ENCODE assay signal across 23 cellular contexts in the genomic region with DNA sequence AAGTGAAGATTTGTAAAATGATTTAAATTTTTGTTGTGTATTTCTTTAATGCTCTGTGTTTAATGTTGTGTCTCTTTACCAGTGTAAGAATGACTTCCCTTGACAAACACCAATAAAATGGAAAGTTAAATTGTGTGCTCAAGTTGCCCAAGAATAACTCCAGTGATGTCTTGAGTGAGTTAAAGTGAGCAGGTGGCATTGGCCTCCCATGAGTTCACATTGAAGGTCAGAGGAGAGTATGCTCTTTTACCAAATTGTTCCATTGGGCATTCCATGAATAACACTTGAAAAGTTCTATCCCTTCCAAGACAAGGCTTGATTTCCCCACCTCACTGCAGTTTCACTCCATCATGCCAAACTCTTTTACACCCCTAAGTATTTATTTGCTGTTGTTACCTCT. TPM values are rescaled to one million over a fixed set of nuclear protein-coding genes. Genes with fewer than 3 reads are reported as not detected.
DNase-seq lines count a peak whose midpoint lies in the region; ATAC-seq, FAIRE-seq and TF ChIP-seq lines count a peak whose summit lies in the region.
"Had no signal": no experiment of that assay in that cellular context is flagged by ENCODE, and none has a peak within 500 bp of the region (broad histone marks: within the 10 kb centered on the region; RNA-seq: fewer than 3 reads in every experiment).

No MANE protein-coding gene starts in this region.

- H3K27ac ChIP-seq in A549 (peak overlapping the region; percentile 72 to 80), mesodermal cell (ENCODE audit: low read depth, low read length, severe bottlenecking) (peak overlapping the region; percentile 33)
- H3K27ac ChIP-seq: neural progenitor cell had no signal

- H3K9me3 Mint-ChIP-seq in brain, result peaks cover 0 to 2% (median 0%) of the 10 kb centered on the region in 5 experiments
- H3K9me3 Mint-ChIP-seq: activated B cell treated with CpG ODN at 0.5 μM for 24 hours; activated naive CD4-positive, alpha-beta T cell treated with anti-CD3 and anti-CD28 coated beads, Interleukin-2, amount 50 U/mL, for 24 hours; effector memory CD8-positive, alpha-beta T cell; neural progenitor cell; T-helper 1 cell treated with Interleukin-12 subunit alpha and Interleukin-12 subunit beta and Interleukin-4 antibody, amounts not matched to agents 30 μg/mL and 1 μg/mL, for 36 hours had no signal

- peaks cover 51% of the 10 kb centered on the region for H3K36me3 ChIP-seq in mesodermal cell (ENCODE audit: control insufficient read depth, insufficient read depth, low read length)
- H3K36me3 ChIP-seq: neural progenitor cell had no signal

- peaks cover 9% of the 10 kb centered on the region for H3K27me3 Mint-ChIP-seq in brain
- H3K27me3 Mint-ChIP-seq: activated B cell treated with CpG ODN at 0.5 μM for 24 hours; activated naive CD4-positive, alpha-beta T cell treated with anti-CD3 and anti-CD28 coated beads, Interleukin-2, amount 50 U/mL, for 24 hours; effector memory CD8-positive, alpha-beta T cell had no signal

- no peak for ATAC-seq in A549
- no peak for ATAC-seq in HG03469 (IDR thresholded peaks at IDR 0.05; ENCODE audit: unreplicated experiment)
- ATAC-seq in HG03039 (IDR thresholded peaks at IDR 0.05; ENCODE audit: unreplicated experiment), result no peak
- no peak for ATAC-seq in HG02970 (IDR thresholded peaks at IDR 0.05; ENCODE audit: low FRiP score, unreplicated experiment)
- ATAC-seq: effector memory CD8-positive, alpha-beta T cell; Right ventricle myocardium inferior had no signal

- TF ChIP-seq POLR2A in A549 (IDR thresholded peaks at IDR 0.05; ENCODE audit: low read length), result no peak

- peak overlapping the region in 1 of 5 experiments; percentile 6 for H3K27ac Mint-ChIP-seq in brain
- H3K27ac Mint-ChIP-seq: activated B cell treated with CpG ODN at 0.5 μM for 24 hours; activated naive CD4-positive, alpha-beta T cell treated with anti-CD3 and anti-CD28 coated beads, Interleukin-2, amount 50 U/mL, for 24 hours; neural progenitor cell; T-helper 1 cell treated with Interleukin-12 subunit alpha and Interleukin-12 subunit beta and Interleukin-4 antibody, amounts not matched to agents 30 μg/mL and 1 μg/mL, for 36 hours had no signal

- peak overlapping the region in 3 of 5 experiments; percentile 4 to 86 (median 18) for H3K4me3 Mint-ChIP-seq in brain
- H3K4me3 Mint-ChIP-seq: activated B cell treated with CpG ODN at 0.5 μM for 24 hours; activated naive CD4-positive, alpha-beta T cell treated with anti-CD3 and anti-CD28 coated beads, Interleukin-2, amount 50 U/mL, for 24 hours; effector memory CD8-positive, alpha-beta T cell; neural progenitor cell; T-helper 1 cell treated with Interleukin-12 subunit alpha and Interleukin-12 subunit beta and Interleukin-4 antibody, amounts not matched to agents 30 μg/mL and 1 μg/mL, for 36 hours had no signal

- peaks cover 14% of the 10 kb centered on the region for H3K36me3 Mint-ChIP-seq in brain
- H3K36me3 Mint-ChIP-seq: activated naive CD4-positive, alpha-beta T cell treated with anti-CD3 and anti-CD28 coated beads, Interleukin-2, amount 50 U/mL, for 24 hours had no signal

- FAIRE-seq in A549 (lab: Jason Lieb, UNC), result no peak

- peak overlapping the region; percentile 89 for H3K4me2 ChIP-seq in A549
- H3K4me2 ChIP-seq: neural progenitor cell had no signal

- peaks cover 15% of the 10 kb centered on the region for H3K4me1 Mint-ChIP-seq in brain

- POLR2A ChIA-PET in A549 (lab: Yijun Ruan, JAX), result no interaction called here

- H3K4me3 ChIP-seq in A549, result no peak overlapping the region
- no peak overlapping the region for H3K4me3 ChIP-seq in mesodermal cell (ENCODE audit: extremely low read depth, insufficient read depth, low read length, poor library complexity, severe bottlenecking)
- H3K4me3 ChIP-seq: neural progenitor cell had no signal

- no peaks in the 10 kb centered on the region for H3K9me3 ChIP-seq in A549
- H3K9me3 ChIP-seq in mesodermal cell (ENCODE audit: control insufficient read depth, low read length), result no peaks in the 10 kb centered on the region

- CTCF ChIA-PET in A549 (lab: Yijun Ruan, JAX), result no interaction called here

- DNase-seq in A549 (ENCODE audit: low read depth in 1 of 2, low spot score in 1 of 2), result no peak
- peak; percentile 73 for DNase-seq in LHCN-M2 (ENCODE audit: low read depth)
- no peak for DNase-seq in NCI-H2227 (lab: John Stamatoyannopoulos, UW; ENCODE audit: unreplicated experiment)
- DNase-seq: activated B cell treated with CpG ODN at 0.5 μM for 24 hours; activated T-cell treated with anti-CD3 and anti-CD28 coated beads, Interleukin-2, amount 50 U/mL, for 48 hours; DMS79; effector memory CD8-positive, alpha-beta T cell; foreskin melanocyte; KG1; midbrain; NCI-H187 treated with DMSO at 0.1 percent for 48 hours; NCI-H510A; stimulated activated CD4-positive, alpha-beta T cell treated with anti-CD3 and anti-CD28 coated beads, Interleukin-12 subunit alpha, Interleukin-12 subunit beta, amount 100 ng/mL, for 4 hours; stimulated activated CD8-positive, alpha-beta memory T cell treated with anti-CD3 and anti-CD28 coated beads, Interleukin-4, amount 100 ng/mL, for 48 hours had no signal

- TF ChIP-seq RAD21 in A549 (conservative IDR thresholded peaks at IDR 0.05 in 1 of 2, IDR thresholded peaks at IDR 0.05 in 1 of 2), result no peak

- no peak for TF ChIP-seq EP300 in A549 (IDR thresholded peaks at IDR 0.05)

- H3K4me1 ChIP-seq in A549 (peaks cover 76% of the 10 kb centered on the region), mesodermal cell (ENCODE audit: control insufficient read depth, insufficient read depth, low read length, poor library complexity, severe bottlenecking) (peaks cover 46% of the 10 kb centered on the region)

- TF ChIP-seq CTCF in A549 (IDR thresholded peaks at IDR 0.05) (no peak), brain (conservative IDR thresholded peaks at IDR 0.05) (no peak)

TF ChIP-seq in A549, 52 proteins besides CTCF, POLR2A, EP300 and RAD21:
- TF ChIP-seq RARB (CRISPR knock-in tag; IDR thresholded peaks at IDR 0.05), result no peak
- no peak for TF ChIP-seq GATA3 (IDR thresholded peaks at IDR 0.05; ENCODE audit: borderline replicate concordance)
- TF ChIP-seq ZC3H11A (IDR thresholded peaks at IDR 0.05), result no peak
- no peak for TF ChIP-seq HOXB13 (CRISPR knock-in tag; IDR thresholded peaks at IDR 0.05; ENCODE audit: low read depth)
- TF ChIP-seq SREBF2 (IDR thresholded peaks at IDR 0.05), result no peak
TF ChIP-seq in A549: peak in this region for 0.

RNA-seq across cellular contexts. Expression of gene ANXA5, which starts 4.5 kb away (rescaled TPM):
- polyA plus RNA-seq in A549 (2011; rRNA removed) (330 and 356 TPM in 2 replicates), A549 (2017; fragmentation: RNase III; extraction: RNeasy Plus Mini Kit Qiagen cat#74134 plus additional on column Dnase treatment) (412 to 461 TPM (median 441 TPM) in 3 replicates), brain (ENCODE audit: insufficient read depth, low read depth, low replicate concordance) (268 TPM)
- polyA plus RNA-seq in A549 (2012; cell fraction: cytosol; rRNA removed), result 117 and 139 TPM in 2 replicates
- polyA plus RNA-seq in A549 (2012; cell fraction: nucleus; rRNA removed), result 101 and 102 TPM in 2 replicates
- polyA minus RNA-seq in A549 (2011; rRNA and poly(A)+ RNA removed), result 87.5 TPM in 2 replicates
- total RNA-seq in LHCN-M2 (2014; rRNA removed), result 1,176 and 1,192 TPM in 2 replicates
- polyA plus RNA-seq in LHCN-M2 (2012), result 1,118 TPM
- 501 TPM for polyA plus RNA-seq in mesodermal cell (2013, experiment 1 of 2)
- polyA plus RNA-seq in mesodermal cell (2013, experiment 2 of 2), result 473 TPM
